Comparison of ENCODE assay signal across 2 cellular contexts in genomic region chr6:148358196-148358785, GRCh38.
TF ChIP-seq lines count a peak whose summit lies in the region.

No MANE protein-coding gene starts in this region.

TF ChIP-seq in liver, 16 proteins besides CTCF, POLR2A, EP300 and RAD21:
- no peak for TF ChIP-seq HNF4G (IDR thresholded peaks at IDR 0.05)
- no peak for TF ChIP-seq FOXA1 (IDR thresholded peaks at IDR 0.05)
- TF ChIP-seq TAF1 (conservative IDR thresholded peaks at IDR 0.05) = no peak
- peak; percentile 25 to 50 for TF ChIP-seq HNF4A (conservative IDR thresholded peaks at IDR 0.05)
- peak; percentile 19 for TF ChIP-seq NR2F2 (IDR thresholded peaks at IDR 0.05)
- peak; percentile 15 to 27 for TF ChIP-seq JUND (IDR thresholded peaks at IDR 0.05)
- no peak for TF ChIP-seq FOXA2 (IDR thresholded peaks at IDR 0.05)
- no peak for TF ChIP-seq ATF3 (IDR thresholded peaks at IDR 0.05)
- peak in 1 of 2 donors; percentile 38 for TF ChIP-seq RXRA (IDR thresholded peaks at IDR 0.05)

TF ChIP-seq in HepG2, 621 proteins besides CTCF, POLR2A, EP300 and RAD21:
- no peak for TF ChIP-seq GTF2F1 (IDR thresholded peaks at IDR 0.05; ENCODE audit: low read length)
- TF ChIP-seq TARDBP (CRISPR knock-in tag; IDR thresholded peaks at IDR 0.05) = no peak
- TF ChIP-seq HDAC2 (CRISPR knock-in tag; IDR thresholded peaks at IDR 0.05) = no peak
